13 cellular contexts compared by ENCODE assay signal in genomic region chr17:74893936-74894671, GRCh38. TPM values are rescaled to one million over a fixed set of nuclear protein-coding genes. Genes with fewer than 3 reads are reported as not detected.
A peak's percentile ranks its signal among the peaks of the same experiment; 100 is the strongest.
DNase-seq lines count a peak whose midpoint lies in the region; ATAC-seq, FAIRE-seq and TF ChIP-seq lines count a peak whose summit lies in the region.
"Had no signal": no experiment of that assay in that cellular context is flagged by ENCODE, and none has a peak within 500 bp of the region (broad histone marks: within the 10 kb centered on the region; RNA-seq: fewer than 3 reads in every experiment).

No MANE protein-coding gene starts in this region.

- in situ Hi-C loops in HAP-1 (cut with MboI; ENCODE audit: low sequenced_read_pairs), result no loop called here

- peak overlapping the region; percentile 35 for H3K4me3 ChIP-seq in HAP-1
- H3K4me3 ChIP-seq in astrocyte (ENCODE audit: insufficient read depth, low read depth, low read length), result no peak overlapping the region

- no peak overlapping the region for H3K4me2 ChIP-seq in astrocyte (ENCODE audit: low read length)

- no peaks in the 10 kb centered on the region for H3K36me3 ChIP-seq in HAP-1 (replicated peaks)
- no peaks in the 10 kb centered on the region for H3K36me3 ChIP-seq in astrocyte (ENCODE audit: insufficient read depth, low read length)
- H3K36me3 ChIP-seq: tibial artery had no signal

- ATAC-seq in HG02885 (IDR thresholded peaks at IDR 0.05; ENCODE audit: poor library complexity, unreplicated experiment), result no peak

- H3K27me3 ChIP-seq in HAP-1 (ENCODE audit: low read depth) (peaks cover 37% of the 10 kb centered on the region), astrocyte (ENCODE audit: insufficient read depth, low read length) (peaks cover 49% of the 10 kb centered on the region)

- TF ChIP-seq CTCF in astrocyte (IDR thresholded peaks at IDR 0.05; ENCODE audit: insufficient read depth, low read depth, low read length) (no peak), mesothelial cell of epicardium (IDR thresholded peaks at IDR 0.05; ENCODE audit: unreplicated experiment) (no peak)

- no peaks in the 10 kb centered on the region for H4K20me1 ChIP-seq in astrocyte (ENCODE audit: insufficient read depth, low read length)

- H3K4me1 ChIP-seq in HAP-1 (no peaks in the 10 kb centered on the region), astrocyte (ENCODE audit: insufficient read depth, low read length) (no peaks in the 10 kb centered on the region)

- H3K27ac Mint-ChIP-seq in astrocyte (ENCODE audit: unreplicated experiment), result no peak overlapping the region
- H3K27ac Mint-ChIP-seq in mesothelial cell of epicardium, result no peak overlapping the region

- H3K9me3 ChIP-seq in HAP-1 (no peaks in the 10 kb centered on the region), astrocyte (ENCODE audit: insufficient read depth, low read depth, low read length) (no peaks in the 10 kb centered on the region)
- H3K9me3 ChIP-seq: tibial artery had no signal

- no peak for FAIRE-seq in astrocyte (lab: Jason Lieb, UNC)
- FAIRE-seq: colon had no signal

- no peaks in the 10 kb centered on the region for H3K79me2 ChIP-seq in astrocyte (ENCODE audit: insufficient read depth, low read length)

- H3K36me3 Mint-ChIP-seq in astrocyte (ENCODE audit: low read depth, unreplicated experiment), result no peaks in the 10 kb centered on the region
- no peaks in the 10 kb centered on the region for H3K36me3 Mint-ChIP-seq in mesothelial cell of epicardium

- DNase-seq in HAP-1 (ENCODE audit: low spot score in 2 of 2) (no peak), astrocyte (ENCODE audit: low read depth) (no peak), mesothelial cell of epicardium (ENCODE audit: low spot score in 2 of 2, unreplicated experiment in 2 of 2) (no peak), NCI-H1930 (lab: John Stamatoyannopoulos, UW) (no peak), SKM-1 (lab: John Stamatoyannopoulos, UW; ENCODE audit: unreplicated experiment) (no peak)
- DNase-seq: DMS79 treated with DMSO at 0.1 percent for 48 hours, GOT3, NCI-H82, tibial artery had no signal

- H3K27me3 Mint-ChIP-seq in astrocyte (ENCODE audit: low read depth, unreplicated experiment) (peaks cover 64% of the 10 kb centered on the region), mesothelial cell of epicardium (ENCODE audit: low read depth) (peaks cover 66% of the 10 kb centered on the region)

- no peak overlapping the region for H3K9ac ChIP-seq in astrocyte (ENCODE audit: low read length)

- H3K4me1 Mint-ChIP-seq in astrocyte (ENCODE audit: low read depth, unreplicated experiment), result no peaks in the 10 kb centered on the region
- H3K4me1 Mint-ChIP-seq in mesothelial cell of epicardium, result peaks cover 3% of the 10 kb centered on the region

- H2AFZ ChIP-seq in astrocyte (ENCODE audit: low read depth, low read length), result no peak overlapping the region

- no peaks in the 10 kb centered on the region for H3K9me3 Mint-ChIP-seq in astrocyte (ENCODE audit: unreplicated experiment)
- H3K9me3 Mint-ChIP-seq in mesothelial cell of epicardium, result no peaks in the 10 kb centered on the region
- H3K9me3 Mint-ChIP-seq: neural crest cell had no signal

- H3K27ac ChIP-seq in astrocyte (ENCODE audit: low read depth, low read length), result no peak overlapping the region
- H3K27ac ChIP-seq: tibial artery had no signal

- peak overlapping the region; percentile 64 for H3K4me3 Mint-ChIP-seq in astrocyte (ENCODE audit: unreplicated experiment)
- H3K4me3 Mint-ChIP-seq in mesothelial cell of epicardium, result peak overlapping the region; percentile 68
- H3K4me3 Mint-ChIP-seq: neural crest cell had no signal

RNA-seq across cellular contexts. Expression of gene FADS6, which starts 0.7 kb away (rescaled TPM):
- total RNA-seq in astrocyte (not detected in 2 replicates), mesothelial cell of epicardium (0.14 to 0.85 TPM in 2 of 3 replicates, not detected in the other)
- total RNA-seq: neural crest cell; T-helper 2 cell treated with Interferon-gamma antibody and Interleukin-4, amounts not matched to agents 100 ng/mL and 5 ng/mL, for 36 hours had no signal

RNA-seq across cellular contexts. Expression of gene FDXR, which starts 21.3 kb away (rescaled TPM):
- total RNA-seq in astrocyte (30.8 and 34.2 TPM in 2 replicates), mesothelial cell of epicardium (20.4 to 23.0 TPM (median 22.5 TPM) in 3 replicates)

RNA-seq across cellular contexts. Expression of gene USH1G, which starts 29.0 kb away (rescaled TPM):
- total RNA-seq in astrocyte (0.14 TPM in 1 of 2 replicates, not detected in the other), mesothelial cell of epicardium (3.1 to 3.9 TPM (median 3.9 TPM) in 3 replicates)
- total RNA-seq: neural crest cell; T-helper 2 cell treated with Interferon-gamma antibody and Interleukin-4, amounts not matched to agents 100 ng/mL and 5 ng/mL, for 36 hours had no signal

RNA-seq across cellular contexts. Expression of gene OTOP2, which starts 30.0 kb away (rescaled TPM):
- total RNA-seq in astrocyte, result not detected in 2 replicates
- not detected in 3 replicates for total RNA-seq in mesothelial cell of epicardium
- total RNA-seq: neural crest cell; T-helper 2 cell treated with Interferon-gamma antibody and Interleukin-4, amounts not matched to agents 100 ng/mL and 5 ng/mL, for 36 hours had no signal

RNA-seq across cellular contexts. Expression of gene GRIN2C, which starts 34.4 kb away (rescaled TPM):
- total RNA-seq in astrocyte (0.50 and 1.0 TPM in 2 replicates), mesothelial cell of epicardium (0.16 to 0.29 TPM (median 0.18 TPM) in 3 replicates)
